ENCODE assay signal across 2 cellular contexts in the genomic region with DNA sequence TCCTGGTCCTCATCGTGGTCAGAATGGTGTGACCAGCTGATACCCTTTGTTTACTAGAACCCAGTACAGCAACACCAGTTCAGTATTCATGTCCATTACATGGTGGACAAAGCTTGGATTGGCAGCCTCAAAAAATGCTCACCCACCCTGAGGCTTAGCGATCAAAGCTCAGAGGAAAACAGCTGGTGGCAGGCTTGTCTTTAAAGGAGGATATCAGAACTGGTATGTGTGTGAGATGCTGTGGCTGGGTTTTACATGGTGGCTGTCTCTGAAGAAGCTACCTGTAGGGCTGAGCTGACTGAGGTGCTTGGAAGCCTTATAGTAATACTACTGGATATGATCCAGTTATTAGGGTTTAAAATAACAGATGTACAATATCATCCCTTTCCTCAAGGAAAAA.
TF ChIP-seq lines count a peak whose summit lies in the region.

No MANE protein-coding gene starts in this region.

TF ChIP-seq in SK-N-SH, 30 proteins besides CTCF, POLR2A, EP300 and RAD21 (continued from another document):
- TF ChIP-seq, protein P1, sequence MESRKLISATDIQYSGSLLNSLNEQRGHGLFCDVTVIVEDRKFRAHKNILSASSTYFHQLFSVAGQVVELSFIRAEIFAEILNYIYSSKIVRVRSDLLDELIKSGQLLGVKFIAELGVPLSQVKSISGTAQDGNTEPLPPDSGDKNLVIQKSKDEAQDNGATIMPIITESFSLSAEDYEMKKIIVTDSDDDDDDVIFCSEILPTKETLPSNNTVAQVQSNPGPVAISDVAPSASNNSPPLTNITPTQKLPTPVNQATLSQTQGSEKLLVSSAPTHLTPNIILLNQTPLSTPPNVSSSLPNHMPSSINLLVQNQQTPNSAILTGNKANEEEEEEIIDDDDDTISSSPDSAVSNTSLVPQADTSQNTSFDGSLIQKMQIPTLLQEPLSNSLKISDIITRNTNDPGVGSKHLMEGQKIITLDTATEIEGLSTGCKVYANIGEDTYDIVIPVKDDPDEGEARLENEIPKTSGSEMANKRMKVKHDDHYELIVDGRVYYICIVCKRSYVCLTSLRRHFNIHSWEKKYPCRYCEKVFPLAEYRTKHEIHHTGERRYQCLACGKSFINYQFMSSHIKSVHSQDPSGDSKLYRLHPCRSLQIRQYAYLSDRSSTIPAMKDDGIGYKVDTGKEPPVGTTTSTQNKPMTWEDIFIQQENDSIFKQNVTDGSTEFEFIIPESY (IDR thresholded peaks at IDR 0.05; ENCODE audit: borderline replicate concordance, low read depth) = no peak
- TF ChIP-seq RFX5 (IDR thresholded peaks at IDR 0.05; ENCODE audit: low read length) = no peak
- no peak for TF ChIP-seq MXI1 (IDR thresholded peaks at IDR 0.05; ENCODE audit: low read depth, low read length)
- TF ChIP-seq, protein P2, sequence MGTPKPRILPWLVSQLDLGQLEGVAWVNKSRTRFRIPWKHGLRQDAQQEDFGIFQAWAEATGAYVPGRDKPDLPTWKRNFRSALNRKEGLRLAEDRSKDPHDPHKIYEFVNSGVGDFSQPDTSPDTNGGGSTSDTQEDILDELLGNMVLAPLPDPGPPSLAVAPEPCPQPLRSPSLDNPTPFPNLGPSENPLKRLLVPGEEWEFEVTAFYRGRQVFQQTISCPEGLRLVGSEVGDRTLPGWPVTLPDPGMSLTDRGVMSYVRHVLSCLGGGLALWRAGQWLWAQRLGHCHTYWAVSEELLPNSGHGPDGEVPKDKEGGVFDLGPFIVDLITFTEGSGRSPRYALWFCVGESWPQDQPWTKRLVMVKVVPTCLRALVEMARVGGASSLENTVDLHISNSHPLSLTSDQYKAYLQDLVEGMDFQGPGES (IDR thresholded peaks at IDR 0.05; ENCODE audit: low read depth, low read length) = no peak
- TF ChIP-seq, protein P3, sequence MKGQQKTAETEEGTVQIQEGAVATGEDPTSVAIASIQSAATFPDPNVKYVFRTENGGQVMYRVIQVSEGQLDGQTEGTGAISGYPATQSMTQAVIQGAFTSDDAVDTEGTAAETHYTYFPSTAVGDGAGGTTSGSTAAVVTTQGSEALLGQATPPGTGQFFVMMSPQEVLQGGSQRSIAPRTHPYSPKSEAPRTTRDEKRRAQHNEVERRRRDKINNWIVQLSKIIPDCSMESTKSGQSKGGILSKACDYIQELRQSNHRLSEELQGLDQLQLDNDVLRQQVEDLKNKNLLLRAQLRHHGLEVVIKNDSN (IDR thresholded peaks at IDR 0.05; ENCODE audit: borderline replicate concordance, low read depth) = no peak
- TF ChIP-seq, protein P4, sequence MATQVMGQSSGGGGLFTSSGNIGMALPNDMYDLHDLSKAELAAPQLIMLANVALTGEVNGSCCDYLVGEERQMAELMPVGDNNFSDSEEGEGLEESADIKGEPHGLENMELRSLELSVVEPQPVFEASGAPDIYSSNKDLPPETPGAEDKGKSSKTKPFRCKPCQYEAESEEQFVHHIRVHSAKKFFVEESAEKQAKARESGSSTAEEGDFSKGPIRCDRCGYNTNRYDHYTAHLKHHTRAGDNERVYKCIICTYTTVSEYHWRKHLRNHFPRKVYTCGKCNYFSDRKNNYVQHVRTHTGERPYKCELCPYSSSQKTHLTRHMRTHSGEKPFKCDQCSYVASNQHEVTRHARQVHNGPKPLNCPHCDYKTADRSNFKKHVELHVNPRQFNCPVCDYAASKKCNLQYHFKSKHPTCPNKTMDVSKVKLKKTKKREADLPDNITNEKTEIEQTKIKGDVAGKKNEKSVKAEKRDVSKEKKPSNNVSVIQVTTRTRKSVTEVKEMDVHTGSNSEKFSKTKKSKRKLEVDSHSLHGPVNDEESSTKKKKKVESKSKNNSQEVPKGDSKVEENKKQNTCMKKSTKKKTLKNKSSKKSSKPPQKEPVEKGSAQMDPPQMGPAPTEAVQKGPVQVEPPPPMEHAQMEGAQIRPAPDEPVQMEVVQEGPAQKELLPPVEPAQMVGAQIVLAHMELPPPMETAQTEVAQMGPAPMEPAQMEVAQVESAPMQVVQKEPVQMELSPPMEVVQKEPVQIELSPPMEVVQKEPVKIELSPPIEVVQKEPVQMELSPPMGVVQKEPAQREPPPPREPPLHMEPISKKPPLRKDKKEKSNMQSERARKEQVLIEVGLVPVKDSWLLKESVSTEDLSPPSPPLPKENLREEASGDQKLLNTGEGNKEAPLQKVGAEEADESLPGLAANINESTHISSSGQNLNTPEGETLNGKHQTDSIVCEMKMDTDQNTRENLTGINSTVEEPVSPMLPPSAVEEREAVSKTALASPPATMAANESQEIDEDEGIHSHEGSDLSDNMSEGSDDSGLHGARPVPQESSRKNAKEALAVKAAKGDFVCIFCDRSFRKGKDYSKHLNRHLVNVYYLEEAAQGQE (IDR thresholded peaks at IDR 0.05; ENCODE audit: low read depth, low read length) = no peak
- TF ChIP-seq, protein P5, sequence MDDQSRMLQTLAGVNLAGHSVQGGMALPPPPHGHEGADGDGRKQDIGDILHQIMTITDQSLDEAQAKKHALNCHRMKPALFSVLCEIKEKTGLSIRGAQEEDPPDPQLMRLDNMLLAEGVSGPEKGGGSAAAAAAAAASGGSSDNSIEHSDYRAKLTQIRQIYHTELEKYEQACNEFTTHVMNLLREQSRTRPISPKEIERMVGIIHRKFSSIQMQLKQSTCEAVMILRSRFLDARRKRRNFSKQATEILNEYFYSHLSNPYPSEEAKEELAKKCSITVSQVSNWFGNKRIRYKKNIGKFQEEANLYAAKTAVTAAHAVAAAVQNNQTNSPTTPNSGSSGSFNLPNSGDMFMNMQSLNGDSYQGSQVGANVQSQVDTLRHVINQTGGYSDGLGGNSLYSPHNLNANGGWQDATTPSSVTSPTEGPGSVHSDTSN (IDR thresholded peaks at IDR 0.05) = no peak
- no peak for TF ChIP-seq MEF2A (IDR thresholded peaks at IDR 0.05; ENCODE audit: borderline replicate concordance, low read depth)
- TF ChIP-seq FOXM1 (IDR thresholded peaks at IDR 0.05; ENCODE audit: low read depth) = no peak
- no peak for TF ChIP-seq GABPA (IDR thresholded peaks at IDR 0.05; ENCODE audit: low read depth)
- no peak for TF ChIP-seq CHD2 (IDR thresholded peaks at IDR 0.05; ENCODE audit: low read length, partially characterized antibody)
- no peak for TF ChIP-seq TEAD4 (IDR thresholded peaks at IDR 0.05; ENCODE audit: borderline replicate concordance, insufficient read depth)
- TF ChIP-seq ELF1 (IDR thresholded peaks at IDR 0.05) = no peak
- no peak for TF ChIP-seq FOSL2 (IDR thresholded peaks at IDR 0.05; ENCODE audit: borderline replicate concordance, low read depth)
- TF ChIP-seq POLR2AphosphoS5 (IDR thresholded peaks at IDR 0.05; ENCODE audit: low read depth, low read length) = no peak

TF ChIP-seq in SK-N-SH treated with all-trans-retinoic acid at 6 μM for 48 hours, 23 proteins besides CTCF, POLR2A, EP300 and RAD21 (continued from another document):
- TF ChIP-seq, protein P6, sequence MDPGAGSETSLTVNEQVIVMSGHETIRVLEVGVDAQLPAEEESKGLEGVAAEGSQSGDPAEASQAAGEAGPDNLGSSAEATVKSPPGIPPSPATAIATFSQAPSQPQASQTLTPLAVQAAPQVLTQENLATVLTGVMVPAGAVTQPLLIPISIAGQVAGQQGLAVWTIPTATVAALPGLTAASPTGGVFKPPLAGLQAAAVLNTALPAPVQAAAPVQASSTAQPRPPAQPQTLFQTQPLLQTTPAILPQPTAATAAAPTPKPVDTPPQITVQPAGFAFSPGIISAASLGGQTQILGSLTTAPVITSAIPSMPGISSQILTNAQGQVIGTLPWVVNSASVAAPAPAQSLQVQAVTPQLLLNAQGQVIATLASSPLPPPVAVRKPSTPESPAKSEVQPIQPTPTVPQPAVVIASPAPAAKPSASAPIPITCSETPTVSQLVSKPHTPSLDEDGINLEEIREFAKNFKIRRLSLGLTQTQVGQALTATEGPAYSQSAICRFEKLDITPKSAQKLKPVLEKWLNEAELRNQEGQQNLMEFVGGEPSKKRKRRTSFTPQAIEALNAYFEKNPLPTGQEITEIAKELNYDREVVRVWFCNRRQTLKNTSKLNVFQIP (CRISPR knock-in tag; IDR thresholded peaks at IDR 0.05; ENCODE audit: borderline replicate concordance, low read depth) = no peak
- TF ChIP-seq, protein P7, sequence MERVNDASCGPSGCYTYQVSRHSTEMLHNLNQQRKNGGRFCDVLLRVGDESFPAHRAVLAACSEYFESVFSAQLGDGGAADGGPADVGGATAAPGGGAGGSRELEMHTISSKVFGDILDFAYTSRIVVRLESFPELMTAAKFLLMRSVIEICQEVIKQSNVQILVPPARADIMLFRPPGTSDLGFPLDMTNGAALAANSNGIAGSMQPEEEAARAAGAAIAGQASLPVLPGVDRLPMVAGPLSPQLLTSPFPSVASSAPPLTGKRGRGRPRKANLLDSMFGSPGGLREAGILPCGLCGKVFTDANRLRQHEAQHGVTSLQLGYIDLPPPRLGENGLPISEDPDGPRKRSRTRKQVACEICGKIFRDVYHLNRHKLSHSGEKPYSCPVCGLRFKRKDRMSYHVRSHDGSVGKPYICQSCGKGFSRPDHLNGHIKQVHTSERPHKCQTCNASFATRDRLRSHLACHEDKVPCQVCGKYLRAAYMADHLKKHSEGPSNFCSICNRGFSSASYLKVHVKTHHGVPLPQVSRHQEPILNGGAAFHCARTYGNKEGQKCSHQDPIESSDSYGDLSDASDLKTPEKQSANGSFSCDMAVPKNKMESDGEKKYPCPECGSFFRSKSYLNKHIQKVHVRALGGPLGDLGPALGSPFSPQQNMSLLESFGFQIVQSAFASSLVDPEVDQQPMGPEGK (CRISPR knock-in tag; IDR thresholded peaks at IDR 0.05; ENCODE audit: borderline replicate concordance) = no peak
- TF ChIP-seq CSDC2 (CRISPR knock-in tag; IDR thresholded peaks at IDR 0.05) (no peak), ZNF8 (CRISPR knock-in tag; IDR thresholded peaks at IDR 0.05) (no peak), ISL1 (CRISPR knock-in tag; IDR thresholded peaks at IDR 0.05) (no peak), ZFP30 (CRISPR knock-in tag; IDR thresholded peaks at IDR 0.05) (no peak), ZFP3 (CRISPR knock-in tag; IDR thresholded peaks at IDR 0.05) (no peak)
- TF ChIP-seq, protein P8, sequence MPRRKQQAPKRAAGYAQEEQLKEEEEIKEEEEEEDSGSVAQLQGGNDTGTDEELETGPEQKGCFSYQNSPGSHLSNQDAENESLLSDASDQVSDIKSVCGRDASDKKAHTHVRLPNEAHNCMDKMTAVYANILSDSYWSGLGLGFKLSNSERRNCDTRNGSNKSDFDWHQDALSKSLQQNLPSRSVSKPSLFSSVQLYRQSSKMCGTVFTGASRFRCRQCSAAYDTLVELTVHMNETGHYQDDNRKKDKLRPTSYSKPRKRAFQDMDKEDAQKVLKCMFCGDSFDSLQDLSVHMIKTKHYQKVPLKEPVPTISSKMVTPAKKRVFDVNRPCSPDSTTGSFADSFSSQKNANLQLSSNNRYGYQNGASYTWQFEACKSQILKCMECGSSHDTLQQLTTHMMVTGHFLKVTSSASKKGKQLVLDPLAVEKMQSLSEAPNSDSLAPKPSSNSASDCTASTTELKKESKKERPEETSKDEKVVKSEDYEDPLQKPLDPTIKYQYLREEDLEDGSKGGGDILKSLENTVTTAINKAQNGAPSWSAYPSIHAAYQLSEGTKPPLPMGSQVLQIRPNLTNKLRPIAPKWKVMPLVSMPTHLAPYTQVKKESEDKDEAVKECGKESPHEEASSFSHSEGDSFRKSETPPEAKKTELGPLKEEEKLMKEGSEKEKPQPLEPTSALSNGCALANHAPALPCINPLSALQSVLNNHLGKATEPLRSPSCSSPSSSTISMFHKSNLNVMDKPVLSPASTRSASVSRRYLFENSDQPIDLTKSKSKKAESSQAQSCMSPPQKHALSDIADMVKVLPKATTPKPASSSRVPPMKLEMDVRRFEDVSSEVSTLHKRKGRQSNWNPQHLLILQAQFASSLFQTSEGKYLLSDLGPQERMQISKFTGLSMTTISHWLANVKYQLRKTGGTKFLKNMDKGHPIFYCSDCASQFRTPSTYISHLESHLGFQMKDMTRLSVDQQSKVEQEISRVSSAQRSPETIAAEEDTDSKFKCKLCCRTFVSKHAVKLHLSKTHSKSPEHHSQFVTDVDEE (CRISPR knock-in tag; IDR thresholded peaks at IDR 0.05) = no peak
